ENCODE assay signal across 23 cellular contexts in the genomic region with DNA sequence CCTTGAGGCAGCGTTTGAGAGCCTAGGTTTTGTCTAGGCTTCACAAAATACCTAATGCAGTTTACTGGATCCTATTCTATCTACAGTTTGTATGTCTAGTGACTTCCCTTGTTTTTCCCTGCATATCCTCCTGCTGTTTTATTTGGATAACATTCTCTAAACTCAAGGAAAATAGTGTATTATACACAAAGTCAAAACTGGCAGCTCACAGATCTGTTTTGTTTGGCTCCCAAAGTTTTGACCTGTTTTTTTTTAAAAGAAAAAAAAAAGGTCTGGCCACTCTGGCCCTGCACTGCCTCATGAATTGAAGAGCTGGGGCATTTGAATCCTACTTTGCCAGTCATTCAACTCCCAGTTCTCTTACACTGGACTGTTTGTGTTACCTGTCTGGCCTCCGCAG.
A peak's percentile ranks its signal among the peaks of the same experiment; 100 is the strongest.
DNase-seq lines count a peak whose midpoint lies in the region; ATAC-seq and TF ChIP-seq lines count a peak whose summit lies in the region.
"Had no signal": no experiment of that assay in that cellular context is flagged by ENCODE, and none has a peak within 500 bp of the region (broad histone marks: within the 10 kb centered on the region; RNA-seq: fewer than 3 reads in every experiment).

No MANE protein-coding gene starts in this region.

- BruUV-seq in IMR-90 (replicated peaks; lab: Mats Ljungman, UMichigan): no TSS peak

- peak overlapping the region; percentile 67 to 85; a peak in 3 of 4 replicates for H4K8ac ChIP-seq in IMR-90 (ENCODE audit: low read depth in 2 of 2, low read length in 2 of 2)

- peak overlapping the region; percentile 66 for H3K14ac ChIP-seq in IMR-90 (replicated peaks; ENCODE audit: low read depth, low read length)

- intact Hi-C loops in IMR-90 (cut with micrococcal nuclease) (loop anchor here (2.0 kb wide), 1 partner anchor 24 kb away; no protein-coding TSS in a partner anchor), thyroid gland (cut with DNase I) (no loop called here)

- peak overlapping the region; percentile 42; the same call in 1 of the 2 replicates for H4K5ac ChIP-seq in IMR-90 (ENCODE audit: low read depth, low read length)

- peaks cover 11% of the 10 kb centered on the region for H3K4me1 ChIP-seq in IMR-90 (ENCODE audit: control insufficient read depth, insufficient read depth, low read length)
- H3K4me1 ChIP-seq in osteoblast (ENCODE audit: insufficient read depth, low read length): peaks cover 8% of the 10 kb centered on the region
- peaks cover 0 to 12% of the 10 kb centered on the region in 2 donors for H3K4me1 ChIP-seq in thyroid gland
- H3K4me1 ChIP-seq: BLaER1 treated with 17β-estradiol and CSF1 and Interleukin-3, amounts not matched to agents 10 nM and 100 nM had no signal

- WGBS in IMR-90 (ENCODE audit: extremely low coverage in 2 of 2, insufficient read length in 1 of 2), 2 experiments: no CpG with 5 or more reads among the region's 2 CpGs
- WGBS in thyroid gland, 2 donors: 67 to 79% methylated on average over 2 of the region's 2 CpGs

- CTCF ChIA-PET in IMR-90 (lab: Yijun Ruan, JAX): no interaction called here

- H2BK5ac ChIP-seq in IMR-90 (ENCODE audit: low read depth, low read length, poor library complexity, severe bottlenecking): peak overlapping the region; percentile 84

- peak overlapping the region; percentile 21; the same call in 1 of the 2 replicates for H2BK20ac ChIP-seq in IMR-90 (ENCODE audit: low read depth, low read length)

- peaks cover 45 to 56% of the 10 kb centered on the region in 2 experiments for H3K79me1 ChIP-seq in IMR-90 (ENCODE audit: low read depth in 1 of 2, low read length in 2 of 2)

- no peak overlapping the region for H3K9ac ChIP-seq in IMR-90 (ENCODE audit: low read depth, low read length)
- H3K9ac ChIP-seq: BLaER1 treated with 17β-estradiol and CSF1 and Interleukin-3, amounts not matched to agents 10 nM and 100 nM had no signal

- peak overlapping the region; percentile 56; the same call in 1 of the 2 replicates for H2AK5ac ChIP-seq in IMR-90 (ENCODE audit: low read depth, low read length)

- H2AK9ac ChIP-seq in IMR-90 (replicated peaks; ENCODE audit: low read depth, low read length, poor library complexity): no peak overlapping the region

- no peak for DNase-seq in IMR-90
- peak; percentile 44 to 48 for DNase-seq in dermis microvascular lymphatic vessel endothelial cell (ENCODE audit: low read depth in 2 of 2)
- DNase-seq in osteoblast (ENCODE audit: insufficient read length, low spot score, missing footprints): no peak
- no peak for DNase-seq in thyroid gland
- no peak for DNase-seq in GM19238 (ENCODE audit: insufficient read length, low spot score)
- DNase-seq in KG1 (lab: John Stamatoyannopoulos, UW): no peak
- DNase-seq in NCI-H446 treated with DMSO at 0.1 percent for 48 hours (lab: John Stamatoyannopoulos, UW): no peak
- no peak for DNase-seq in NCI-H345 (lab: John Stamatoyannopoulos, UW)
- DNase-seq: 8988T; ACHN; AML-193; BE2C; CD4-positive, alpha-beta T cell; CD8-positive, alpha-beta memory T cell; DMS 273 treated with DMSO at 0.1 percent for 48 hours; DMS53; DMS79 treated with DMSO at 0.1 percent for 48 hours; GF-D8; H9 had no signal

- ATAC-seq in IMR-90 (ENCODE audit: low read depth): no peak
- ATAC-seq: A549, GM23338, HCT116 had no signal

- H2AFZ ChIP-seq in IMR-90 (replicated peaks; ENCODE audit: low read length, poor library complexity) (no peak overlapping the region), osteoblast (ENCODE audit: low read length) (no peak overlapping the region)
- H2AFZ ChIP-seq: GM23338 had no signal

- no peak for TF ChIP-seq CTCF in IMR-90 (conservative IDR thresholded peaks at IDR 0.05; ENCODE audit: low read depth, low read length)
- TF ChIP-seq CTCF in osteoblast (IDR thresholded peaks at IDR 0.05; ENCODE audit: extremely low read depth, low read depth, low read length): no peak
- no peak for TF ChIP-seq CTCF in thyroid gland (IDR thresholded peaks at IDR 0.05)

- H3K27ac ChIP-seq in IMR-90 (ENCODE audit: insufficient read depth, low read length) (peak overlapping the region; percentile 29; the same call in 1 of the 2 replicates), osteoblast (ENCODE audit: low read depth, low read length) (peak overlapping the region; percentile 21), thyroid gland (peak overlapping the region; percentile 12 to 62 (median 12))
- H3K27ac ChIP-seq: A549; BLaER1 treated with 17β-estradiol and CSF1 and Interleukin-3, amounts not matched to agents 10 nM and 100 nM had no signal

- peaks cover 2% of the 10 kb centered on the region for H3K9me1 ChIP-seq in IMR-90 (ENCODE audit: insufficient read depth, low read length)

- peak overlapping the region; percentile 67 for H3K4ac ChIP-seq in IMR-90 (ENCODE audit: low read depth, low read length)

- H3K9me3 ChIP-seq in IMR-90 (ENCODE audit: control insufficient read depth, insufficient read depth, low read length) (no peaks in the 10 kb centered on the region), osteoblast (ENCODE audit: low read depth, low read length) (no peaks in the 10 kb centered on the region), thyroid gland (no peaks in the 10 kb centered on the region)
- H3K9me3 ChIP-seq: A549; BE2C; BLaER1 treated with 17β-estradiol and CSF1 and Interleukin-3, amounts not matched to agents 10 nM and 100 nM had no signal

- H3K23ac ChIP-seq in IMR-90 (ENCODE audit: low read depth, low read length): peak overlapping the region; percentile 51; the same call in 1 of the 2 replicates

- dilution Hi-C loops in IMR-90 (cut with HindIII; ENCODE audit: low sequenced_read_pairs, unreplicated experiment): no loop called here

- in situ Hi-C loops in IMR-90 (cut with MboI; ENCODE audit: low sequenced_read_pairs): no loop called here

- peak overlapping the region; percentile 56 for H4K91ac ChIP-seq in IMR-90 (ENCODE audit: insufficient read depth, low read depth, low read length)

- H3K4me2 ChIP-seq in IMR-90 (ENCODE audit: low read depth, low read length) (no peak overlapping the region; the same call in 1 of the 2 replicates), osteoblast (ENCODE audit: insufficient read depth, low read length) (no peak overlapping the region)
- H3K4me2 ChIP-seq: A549; BLaER1 treated with 17β-estradiol and CSF1 and Interleukin-3, amounts not matched to agents 10 nM and 100 nM; GM23338 had no signal

- H2BK15ac ChIP-seq in IMR-90 (ENCODE audit: low read depth, low read length): no peak overlapping the region

- H3K4me3 ChIP-seq in IMR-90 (ENCODE audit: insufficient read depth, low read depth, low read length) (no peak overlapping the region), osteoblast (ENCODE audit: insufficient read depth, low read length) (no peak overlapping the region), thyroid gland (replicated peaks in 1 of 3) (no peak overlapping the region)
- H3K4me3 ChIP-seq: A549; BLaER1 treated with 17β-estradiol and CSF1 and Interleukin-3, amounts not matched to agents 10 nM and 100 nM; GM23338 had no signal

- H3K79me2 ChIP-seq in osteoblast (ENCODE audit: insufficient read depth, low read length): no peaks in the 10 kb centered on the region

- H4K20me1 ChIP-seq in IMR-90 (ENCODE audit: insufficient read depth, low read length) (no peaks in the 10 kb centered on the region), osteoblast (ENCODE audit: insufficient read depth, low read length) (no peaks in the 10 kb centered on the region)
- H4K20me1 ChIP-seq: BLaER1 treated with 17β-estradiol and CSF1 and Interleukin-3, amounts not matched to agents 10 nM and 100 nM had no signal

- H3K27me3 ChIP-seq in IMR-90 (ENCODE audit: control insufficient read depth, insufficient read depth, low read length): no peaks in the 10 kb centered on the region
- H3K27me3 ChIP-seq in osteoblast (ENCODE audit: insufficient read depth, low read length): no peaks in the 10 kb centered on the region
- H3K27me3 ChIP-seq in thyroid gland: no peaks in the 10 kb centered on the region
- H3K27me3 ChIP-seq: BE2C; BLaER1 treated with 17β-estradiol and CSF1 and Interleukin-3, amounts not matched to agents 10 nM and 100 nM had no signal

- H3K18ac ChIP-seq in IMR-90 (ENCODE audit: low read depth, low read length): peak overlapping the region; percentile 82

- 0 out of 2 replicates have a peak overlapping the region, but pooled peaks have one; percentile 36 for H3K56ac ChIP-seq in IMR-90 (ENCODE audit: extremely low read depth, insufficient read depth, low read length)

- H2BK120ac ChIP-seq in IMR-90 (ENCODE audit: low read depth, low read length): peak overlapping the region; percentile 65

- POLR2A ChIA-PET in IMR-90 (lab: Charles Lee; ENCODE audit: unreplicated experiment): no interaction called here

- H3K36me3 ChIP-seq in IMR-90 (ENCODE audit: control insufficient read depth, insufficient read depth, low read length) (peaks cover 24% of the 10 kb centered on the region), osteoblast (ENCODE audit: insufficient read depth, low read length) (peaks cover 26% of the 10 kb centered on the region), thyroid gland (no peaks in the 10 kb centered on the region)

- no peak for TF ChIP-seq POLR2A in IMR-90 (IDR thresholded peaks at IDR 0.05; ENCODE audit: low read depth, low read length)
- no peak for TF ChIP-seq POLR2A in thyroid gland (IDR thresholded peaks at IDR 0.05)

- TF ChIP-seq RAD21 in IMR-90 (IDR thresholded peaks at IDR 0.05; ENCODE audit: low read length): no peak

TF ChIP-seq in IMR-90, 13 proteins besides CTCF, POLR2A, EP300 and RAD21:
- TF ChIP-seq CHD1 (IDR thresholded peaks at IDR 0.05; ENCODE audit: low read depth, low read length): no peak
- TF ChIP-seq, protein P1, sequence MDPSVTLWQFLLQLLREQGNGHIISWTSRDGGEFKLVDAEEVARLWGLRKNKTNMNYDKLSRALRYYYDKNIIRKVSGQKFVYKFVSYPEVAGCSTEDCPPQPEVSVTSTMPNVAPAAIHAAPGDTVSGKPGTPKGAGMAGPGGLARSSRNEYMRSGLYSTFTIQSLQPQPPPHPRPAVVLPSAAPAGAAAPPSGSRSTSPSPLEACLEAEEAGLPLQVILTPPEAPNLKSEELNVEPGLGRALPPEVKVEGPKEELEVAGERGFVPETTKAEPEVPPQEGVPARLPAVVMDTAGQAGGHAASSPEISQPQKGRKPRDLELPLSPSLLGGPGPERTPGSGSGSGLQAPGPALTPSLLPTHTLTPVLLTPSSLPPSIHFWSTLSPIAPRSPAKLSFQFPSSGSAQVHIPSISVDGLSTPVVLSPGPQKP (IDR thresholded peaks at IDR 0.05; ENCODE audit: borderline replicate concordance, low read depth, low read length): no peak

Comparison
In these comparisons a context has a peak if more than half of its experiments do, and no peak if none do; other contexts are left out.
1. DNase-seq: peak in dermis microvascular lymphatic vessel endothelial cell (2 of 2); none in IMR-90 (single experiment), osteoblast (single experiment), thyroid gland (0 of 2), GM19238 (single experiment), KG1 (single experiment), NCI-H446 treated with DMSO at 0.1 percent for 48 hours (single experiment) and NCI-H345 (single experiment).
2. Peak in every context shown above with its lines, with median percentiles within 50 percentile points of each other: H3K27ac ChIP-seq.